ENCODE assay signal across 1 cellular context in the genomic region with DNA sequence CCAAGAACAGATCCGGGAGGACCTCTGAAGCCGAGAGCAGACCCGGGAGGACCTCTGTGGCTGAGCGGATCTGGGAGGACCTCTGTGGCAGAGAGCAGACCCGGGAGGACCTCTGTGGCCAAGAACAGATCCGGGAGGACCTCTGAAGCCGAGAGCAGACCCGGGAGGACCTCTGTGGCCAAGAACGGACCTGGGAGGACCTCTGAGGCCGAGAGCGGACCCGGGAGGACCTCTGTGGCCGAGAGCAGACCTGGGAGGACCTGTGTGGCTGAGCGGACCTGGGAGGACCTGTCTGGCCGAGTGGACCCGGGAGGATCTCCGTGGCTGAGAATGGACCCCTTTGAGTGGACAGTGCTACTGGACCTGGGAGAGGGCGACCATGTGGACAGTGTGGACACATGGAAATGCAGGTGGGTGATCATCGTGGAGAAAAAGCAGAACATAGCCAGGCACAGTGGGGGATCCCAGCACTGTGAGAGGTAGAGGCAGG.
TF ChIP-seq lines count a peak whose summit lies in the region.

No MANE protein-coding gene starts in this region.

TF ChIP-seq in HepG2, 621 proteins besides CTCF, POLR2A, EP300 and RAD21:
- 0 out of 2 replicates have a peak, but pooled peaks have one; percentile 23 for TF ChIP-seq ZNF263 (CRISPR knock-in tag; IDR thresholded peaks at IDR 0.05)
